ENCODE assay signal across 1 cellular context in genomic region chr3:133675631-133676335, GRCh38.
A peak's percentile ranks its signal among the peaks of the same experiment; 100 is the strongest.
TF ChIP-seq lines count a peak whose summit lies in the region.

No MANE protein-coding gene starts in this region.

TF ChIP-seq in HepG2, 621 proteins besides CTCF, POLR2A, EP300 and RAD21 (continued from another document and continues in another):
- TF ChIP-seq, protein P1, sequence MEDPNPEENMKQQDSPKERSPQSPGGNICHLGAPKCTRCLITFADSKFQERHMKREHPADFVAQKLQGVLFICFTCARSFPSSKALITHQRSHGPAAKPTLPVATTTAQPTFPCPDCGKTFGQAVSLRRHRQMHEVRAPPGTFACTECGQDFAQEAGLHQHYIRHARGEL (CRISPR knock-in tag; IDR thresholded peaks at IDR 0.05) = no peak
- TF ChIP-seq ZNF780A (CRISPR knock-in tag; IDR thresholded peaks at IDR 0.05) (no peak), PTBP1 (IDR thresholded peaks at IDR 0.05; ENCODE audit: low read depth, low read length, poor library complexity, severe bottlenecking) (no peak), PRPF4 (IDR thresholded peaks at IDR 0.05; ENCODE audit: low read depth, low read length, poor library complexity, severe bottlenecking) (no peak), ARID3A (IDR thresholded peaks at IDR 0.05; ENCODE audit: low read depth, low read length) (peak; percentile 63), ZBTB42 (CRISPR knock-in tag; IDR thresholded peaks at IDR 0.05) (no peak), ZNF567 (CRISPR knock-in tag; IDR thresholded peaks at IDR 0.05; ENCODE audit: borderline replicate concordance) (no peak), SYNCRIP (IDR thresholded peaks at IDR 0.05; ENCODE audit: insufficient read depth, low read depth, low read length) (no peak), ZNF362 (CRISPR knock-in tag; IDR thresholded peaks at IDR 0.05; ENCODE audit: borderline replicate concordance) (peak; percentile 59; the same call in 1 of the 2 replicates), PLRG1 (conservative IDR thresholded peaks at IDR 0.05) (no peak), KDM5B (CRISPR knock-in tag; IDR thresholded peaks at IDR 0.05; ENCODE audit: borderline replicate concordance) (no peak), FOXK1 (CRISPR knock-in tag; IDR thresholded peaks at IDR 0.05; ENCODE audit: borderline replicate concordance, low read depth) (peak; percentile 75), E2F2 (CRISPR knock-in tag; IDR thresholded peaks at IDR 0.05; ENCODE audit: borderline replicate concordance) (no peak), HOXA3 (CRISPR knock-in tag; IDR thresholded peaks at IDR 0.05) (no peak), ZNF766 (CRISPR knock-in tag; IDR thresholded peaks at IDR 0.05; ENCODE audit: borderline replicate concordance) (no peak), ZNF44 (CRISPR knock-in tag; IDR thresholded peaks at IDR 0.05) (no peak), NFIC (IDR thresholded peaks at IDR 0.05; ENCODE audit: low read length) (peak; percentile 82), PPARG (CRISPR knock-in tag; conservative IDR thresholded peaks at IDR 0.05) (peak; percentile 89), TAF1 (CRISPR knock-in tag; IDR thresholded peaks at IDR 0.05) (no peak), SIN3A (IDR thresholded peaks at IDR 0.05; ENCODE audit: borderline replicate concordance, low read depth, low read length) (0 out of 2 replicates have a peak, but pooled peaks have one; percentile 57), NAIF1 (CRISPR knock-in tag; IDR thresholded peaks at IDR 0.05; ENCODE audit: borderline replicate concordance) (peak; percentile 59; the same call in 1 of the 2 replicates), ZBTB7B (CRISPR knock-in tag; IDR thresholded peaks at IDR 0.05) (peak; percentile 44; the same call in 1 of the 2 replicates), ATF1 (CRISPR knock-in tag; IDR thresholded peaks at IDR 0.05) (peak; percentile 46; the same call in 1 of the 2 replicates), SRF (IDR thresholded peaks at IDR 0.05; ENCODE audit: low read depth, low read length) (no peak), ZFP36L1 (CRISPR knock-in tag; IDR thresholded peaks at IDR 0.05) (0 out of 2 replicates have a peak, but pooled peaks have one; percentile 26), RXRB (CRISPR knock-in tag; IDR thresholded peaks at IDR 0.05; ENCODE audit: borderline replicate concordance) (peak; percentile 98), CHD2 (IDR thresholded peaks at IDR 0.05; ENCODE audit: low read depth, low read length) (no peak), ZNF629 (CRISPR knock-in tag; conservative IDR thresholded peaks at IDR 0.05) (peak; percentile 25; the same call in 1 of the 2 replicates), HNRNPK (IDR thresholded peaks at IDR 0.05; ENCODE audit: low read depth, low read length, poor library complexity, severe bottlenecking) (no peak), NR2F1 (CRISPR knock-in tag; IDR thresholded peaks at IDR 0.05) (peak; percentile 92 to 97), PAF1 (CRISPR knock-in tag; IDR thresholded peaks at IDR 0.05) (no peak), NCOR1 (IDR thresholded peaks at IDR 0.05; ENCODE audit: borderline replicate concordance, low read length) (peak; percentile 96), PCBP2 (optimal IDR thresholded peaks at IDR 0.05; ENCODE audit: low read depth, low read length, poor library complexity, severe bottlenecking) (no peak), ZNF337 (CRISPR knock-in tag; IDR thresholded peaks at IDR 0.05; ENCODE audit: borderline replicate concordance, low read depth) (no peak), ZNF691 (CRISPR knock-in tag; IDR thresholded peaks at IDR 0.05; ENCODE audit: borderline replicate concordance, low read depth) (no peak), CBFB (CRISPR knock-in tag; IDR thresholded peaks at IDR 0.05) (no peak), FOXA3 (CRISPR knock-in tag; IDR thresholded peaks at IDR 0.05) (peak; percentile 91), ZNF510 (CRISPR knock-in tag; IDR thresholded peaks at IDR 0.05; ENCODE audit: low read depth) (no peak), RAD51 (IDR thresholded peaks at IDR 0.05; ENCODE audit: borderline replicate concordance) (no peak), KDM6A (CRISPR knock-in tag; IDR thresholded peaks at IDR 0.05; ENCODE audit: low read depth) (peak; percentile 59; the same call in 1 of the 2 replicates), ZNF841 (CRISPR knock-in tag; IDR thresholded peaks at IDR 0.05; ENCODE audit: borderline replicate concordance) (no peak), ZNF530 (CRISPR knock-in tag; IDR thresholded peaks at IDR 0.05; ENCODE audit: low read depth) (no peak), KDM3A (CRISPR knock-in tag; IDR thresholded peaks at IDR 0.05; ENCODE audit: low read depth) (peak; percentile 29; the same call in 1 of the 2 replicates)
- TF ChIP-seq, protein P2, sequence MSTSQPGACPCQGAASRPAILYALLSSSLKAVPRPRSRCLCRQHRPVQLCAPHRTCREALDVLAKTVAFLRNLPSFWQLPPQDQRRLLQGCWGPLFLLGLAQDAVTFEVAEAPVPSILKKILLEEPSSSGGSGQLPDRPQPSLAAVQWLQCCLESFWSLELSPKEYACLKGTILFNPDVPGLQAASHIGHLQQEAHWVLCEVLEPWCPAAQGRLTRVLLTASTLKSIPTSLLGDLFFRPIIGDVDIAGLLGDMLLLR (CRISPR knock-in tag; IDR thresholded peaks at IDR 0.05) = no peak
- TF ChIP-seq, protein P3, sequence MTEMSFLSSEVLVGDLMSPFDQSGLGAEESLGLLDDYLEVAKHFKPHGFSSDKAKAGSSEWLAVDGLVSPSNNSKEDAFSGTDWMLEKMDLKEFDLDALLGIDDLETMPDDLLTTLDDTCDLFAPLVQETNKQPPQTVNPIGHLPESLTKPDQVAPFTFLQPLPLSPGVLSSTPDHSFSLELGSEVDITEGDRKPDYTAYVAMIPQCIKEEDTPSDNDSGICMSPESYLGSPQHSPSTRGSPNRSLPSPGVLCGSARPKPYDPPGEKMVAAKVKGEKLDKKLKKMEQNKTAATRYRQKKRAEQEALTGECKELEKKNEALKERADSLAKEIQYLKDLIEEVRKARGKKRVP (CRISPR knock-in tag; IDR thresholded peaks at IDR 0.05) = no peak; a peak in 1 of 4 replicates
- TF ChIP-seq, protein P4, sequence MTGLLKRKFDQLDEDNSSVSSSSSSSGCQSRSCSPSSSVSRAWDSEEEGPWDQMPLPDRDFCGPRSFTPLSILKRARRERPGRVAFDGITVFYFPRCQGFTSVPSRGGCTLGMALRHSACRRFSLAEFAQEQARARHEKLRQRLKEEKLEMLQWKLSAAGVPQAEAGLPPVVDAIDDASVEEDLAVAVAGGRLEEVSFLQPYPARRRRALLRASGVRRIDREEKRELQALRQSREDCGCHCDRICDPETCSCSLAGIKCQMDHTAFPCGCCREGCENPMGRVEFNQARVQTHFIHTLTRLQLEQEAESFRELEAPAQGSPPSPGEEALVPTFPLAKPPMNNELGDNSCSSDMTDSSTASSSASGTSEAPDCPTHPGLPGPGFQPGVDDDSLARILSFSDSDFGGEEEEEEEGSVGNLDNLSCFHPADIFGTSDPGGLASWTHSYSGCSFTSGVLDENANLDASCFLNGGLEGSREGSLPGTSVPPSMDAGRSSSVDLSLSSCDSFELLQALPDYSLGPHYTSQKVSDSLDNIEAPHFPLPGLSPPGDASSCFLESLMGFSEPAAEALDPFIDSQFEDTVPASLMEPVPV (CRISPR knock-in tag; IDR thresholded peaks at IDR 0.05) = no peak
- TF ChIP-seq, protein P5, sequence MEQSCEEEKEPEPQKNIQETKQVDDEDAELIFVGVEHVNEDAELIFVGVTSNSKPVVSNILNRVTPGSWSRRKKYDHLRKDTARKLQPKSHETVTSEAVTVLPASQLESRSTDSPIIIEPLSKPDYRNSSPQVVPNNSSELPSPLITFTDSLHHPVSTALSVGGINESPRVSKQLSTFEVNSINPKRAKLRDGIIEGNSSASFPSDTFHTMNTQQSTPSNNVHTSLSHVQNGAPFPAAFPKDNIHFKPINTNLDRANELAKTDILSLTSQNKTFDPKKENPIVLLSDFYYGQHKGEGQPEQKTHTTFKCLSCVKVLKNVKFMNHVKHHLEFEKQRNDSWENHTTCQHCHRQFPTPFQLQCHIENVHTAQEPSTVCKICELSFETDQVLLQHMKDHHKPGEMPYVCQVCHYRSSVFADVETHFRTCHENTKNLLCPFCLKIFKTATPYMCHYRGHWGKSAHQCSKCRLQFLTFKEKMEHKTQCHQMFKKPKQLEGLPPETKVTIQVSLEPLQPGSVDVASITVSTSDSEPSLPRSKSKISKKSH (CRISPR knock-in tag; IDR thresholded peaks at IDR 0.05; ENCODE audit: borderline replicate concordance) = no peak
- TF ChIP-seq, protein P6, sequence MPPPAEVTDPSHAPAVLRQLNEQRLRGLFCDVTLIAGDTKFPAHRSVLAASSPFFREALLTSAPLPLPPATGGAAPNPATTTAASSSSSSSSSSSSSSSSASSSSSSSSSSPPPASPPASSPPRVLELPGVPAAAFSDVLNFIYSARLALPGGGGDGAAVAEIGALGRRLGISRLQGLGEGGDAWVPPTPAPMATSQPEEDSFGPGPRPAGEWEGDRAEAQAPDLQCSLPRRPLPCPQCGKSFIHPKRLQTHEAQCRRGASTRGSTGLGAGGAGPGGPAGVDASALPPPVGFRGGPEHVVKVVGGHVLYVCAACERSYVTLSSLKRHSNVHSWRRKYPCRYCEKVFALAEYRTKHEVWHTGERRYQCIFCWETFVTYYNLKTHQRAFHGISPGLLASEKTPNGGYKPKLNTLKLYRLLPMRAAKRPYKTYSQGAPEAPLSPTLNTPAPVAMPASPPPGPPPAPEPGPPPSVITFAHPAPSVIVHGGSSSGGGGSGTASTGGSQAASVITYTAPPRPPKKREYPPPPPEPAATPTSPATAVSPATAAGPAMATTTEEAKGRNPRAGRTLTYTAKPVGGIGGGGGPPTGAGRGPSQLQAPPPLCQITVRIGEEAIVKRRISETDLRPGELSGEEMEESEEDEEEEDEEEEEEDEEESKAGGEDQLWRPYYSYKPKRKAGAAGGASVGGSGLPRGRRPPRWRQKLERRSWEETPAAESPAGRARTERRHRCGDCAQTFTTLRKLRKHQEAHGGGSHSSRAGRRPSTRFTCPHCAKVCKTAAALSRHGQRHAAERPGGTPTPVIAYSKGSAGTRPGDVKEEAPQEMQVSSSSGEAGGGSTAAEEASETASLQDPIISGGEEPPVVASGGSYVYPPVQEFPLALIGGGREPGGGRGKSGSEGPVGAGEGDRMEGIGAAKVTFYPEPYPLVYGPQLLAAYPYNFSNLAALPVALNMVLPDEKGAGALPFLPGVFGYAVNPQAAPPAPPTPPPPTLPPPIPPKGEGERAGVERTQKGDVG (CRISPR knock-in tag; IDR thresholded peaks at IDR 0.05; ENCODE audit: borderline replicate concordance) = no peak
- TF ChIP-seq, protein P7, sequence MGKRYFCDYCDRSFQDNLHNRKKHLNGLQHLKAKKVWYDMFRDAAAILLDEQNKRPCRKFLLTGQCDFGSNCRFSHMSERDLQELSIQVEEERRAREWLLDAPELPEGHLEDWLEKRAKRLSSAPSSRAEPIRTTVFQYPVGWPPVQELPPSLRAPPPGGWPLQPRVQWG (CRISPR knock-in tag; IDR thresholded peaks at IDR 0.05; ENCODE audit: borderline replicate concordance, low read depth) = no peak
